8 cellular contexts compared by ENCODE assay signal in genomic region chr5:58891072-58891970, GRCh38.
DNase-seq lines count a peak whose midpoint lies in the region; ATAC-seq and TF ChIP-seq lines count a peak whose summit lies in the region.

No MANE protein-coding gene starts in this region.

- H3K4me3 Mint-ChIP-seq in activated naive CD4-positive, alpha-beta T cell treated with anti-CD3 and anti-CD28 coated beads for 36 hours = peak overlapping the region; percentile 57

- no peak for TF ChIP-seq EP300 in ovary (IDR thresholded peaks at IDR 0.05)

- H4K91ac ChIP-seq in IMR-90 (ENCODE audit: insufficient read depth, low read depth, low read length) = peak overlapping the region; percentile 64; the same call in 1 of the 2 replicates

- peak overlapping the region in 1 of 2 experiments; percentile 72; a peak in 2 of 4 replicates for H4K8ac ChIP-seq in IMR-90 (ENCODE audit: low read depth in 2 of 2, low read length in 2 of 2)

- 0 out of 2 replicates have a peak overlapping the region, but pooled peaks have one; percentile 27 for H3K14ac ChIP-seq in IMR-90 (replicated peaks; ENCODE audit: low read depth, low read length)

- TF ChIP-seq CTCF in IMR-90 (conservative IDR thresholded peaks at IDR 0.05; ENCODE audit: low read depth, low read length) = peak; percentile 71
- peak in 2 of 3 donors; percentile 65 to 68 for TF ChIP-seq CTCF in ovary (IDR thresholded peaks at IDR 0.05)
- TF ChIP-seq CTCF in tibial artery (IDR thresholded peaks at IDR 0.05) = peak; percentile 59 to 70

- H3K9me1 ChIP-seq in IMR-90 (ENCODE audit: insufficient read depth, low read length) = no peaks in the 10 kb centered on the region

- dilution Hi-C loops in IMR-90 (cut with HindIII; ENCODE audit: low sequenced_read_pairs, unreplicated experiment) = no loop called here

- in situ Hi-C loops in IMR-90 (cut with MboI; ENCODE audit: low sequenced_read_pairs) = loop anchor here (10.0 to 25.0 kb wide), 2 partner anchors 113 to 471 kb away; no protein-coding TSS in a partner anchor

- TF ChIP-seq POLR2A in IMR-90 (IDR thresholded peaks at IDR 0.05; ENCODE audit: low read depth, low read length) = no peak
- TF ChIP-seq POLR2A in ovary (IDR thresholded peaks at IDR 0.05) = no peak

- H3K36me3 ChIP-seq in IMR-90 (ENCODE audit: control insufficient read depth, insufficient read depth, low read length) (no peaks in the 10 kb centered on the region), ovary (no peaks in the 10 kb centered on the region), tibial artery (no peaks in the 10 kb centered on the region)

- H3K4me3 ChIP-seq in IMR-90 (ENCODE audit: insufficient read depth, low read depth, low read length) = no peak overlapping the region
- no peak overlapping the region for H3K4me3 ChIP-seq in ovary
- H3K4me3 ChIP-seq in tibial artery = peak overlapping the region; percentile 19 to 24

- H3K9me3 ChIP-seq in IMR-90 (ENCODE audit: control insufficient read depth, insufficient read depth, low read length) (no peaks in the 10 kb centered on the region), ovary (no peaks in the 10 kb centered on the region), tibial artery (no peaks in the 10 kb centered on the region)

- ATAC-seq in IMR-90 (ENCODE audit: low read depth) = peak; percentile 83

- peak overlapping the region; percentile 92 for H3K27ac Mint-ChIP-seq in activated naive CD4-positive, alpha-beta T cell treated with anti-CD3 and anti-CD28 coated beads for 36 hours

- CTCF ChIA-PET in IMR-90 (lab: Yijun Ruan, JAX) = interaction anchor here (0.6 to 2.4 kb wide), 8 partner anchors 20 to 849 kb away, joined by 3 to 9 read pairs (median 3); no protein-coding TSS in a partner anchor
- CTCF ChIA-PET in activated naive CD4-positive, alpha-beta T cell treated with anti-CD3 and anti-CD28 coated beads for 36 hours (lab: Charles Lee) = interaction anchor here (0.6 to 6.3 kb wide), 28 partner anchors 9 to 816 kb away, joined by 3 to 58 read pairs (median 4); no protein-coding TSS in a partner anchor

- no peaks in the 10 kb centered on the region for H3K79me1 ChIP-seq in IMR-90 (ENCODE audit: low read depth in 1 of 2, low read length in 2 of 2)

- H2BK5ac ChIP-seq in IMR-90 (ENCODE audit: low read depth, low read length, poor library complexity, severe bottlenecking) = no peak overlapping the region

- H2AFZ ChIP-seq in IMR-90 (replicated peaks; ENCODE audit: low read length, poor library complexity) = peak overlapping the region; percentile 80

- no peak overlapping the region for H2AK5ac ChIP-seq in IMR-90 (ENCODE audit: low read depth, low read length)

- H2BK15ac ChIP-seq in IMR-90 (ENCODE audit: low read depth, low read length) = no peak overlapping the region

- H3K56ac ChIP-seq in IMR-90 (ENCODE audit: extremely low read depth, insufficient read depth, low read length) = no peak overlapping the region

- POLR2A ChIA-PET in IMR-90 (lab: Charles Lee; ENCODE audit: unreplicated experiment) = no interaction called here

- H3K4ac ChIP-seq in IMR-90 (ENCODE audit: low read depth, low read length) = peak overlapping the region; percentile 4; the same call in 1 of the 2 replicates

- DNase-seq in SIG-M5 treated with dmso at 0.1 percent for 504 hours (lab: John Stamatoyannopoulos, UW; ENCODE audit: unreplicated experiment) = peak; percentile 60
- DNase-seq in SIG-M5 (lab: John Stamatoyannopoulos, UW) = no peak
- DNase-seq in IMR-90 = peak; percentile 81
- peak; percentile 87 for DNase-seq in SK-N-DZ (ENCODE audit: low spot score)
- peak; percentile 83 for DNase-seq in activated naive CD4-positive, alpha-beta T cell treated with anti-CD3 and anti-CD28 coated beads for 36 hours
- peak; percentile 65 for DNase-seq in globus pallidus (ENCODE audit: low spot score)
- DNase-seq in ovary = peak; percentile 74 to 89 (median 80)
- peak; percentile 78 to 90 for DNase-seq in tibial artery

- peak overlapping the region; percentile 1; the same call in 1 of the 2 replicates for H3K9ac ChIP-seq in IMR-90 (ENCODE audit: low read depth, low read length)

- H2BK20ac ChIP-seq in IMR-90 (ENCODE audit: low read depth, low read length) = no peak overlapping the region

- H2AK9ac ChIP-seq in IMR-90 (replicated peaks; ENCODE audit: low read depth, low read length, poor library complexity) = peak overlapping the region; percentile 35

- H3K36me3 Mint-ChIP-seq in activated naive CD4-positive, alpha-beta T cell treated with anti-CD3 and anti-CD28 coated beads for 36 hours (ENCODE audit: low read depth) = no peaks in the 10 kb centered on the region

- H3K4me1 ChIP-seq in IMR-90 (ENCODE audit: control insufficient read depth, insufficient read depth, low read length) (peaks cover 8% of the 10 kb centered on the region; the same call in 1 of the 2 replicates), ovary (ENCODE audit: insufficient read depth) (peaks cover 3% of the 10 kb centered on the region), tibial artery (peaks cover 0 to 55% (median 19%) of the 10 kb centered on the region in 4 donors)

- H3K18ac ChIP-seq in IMR-90 (ENCODE audit: low read depth, low read length) = peak overlapping the region; percentile 72; the same call in 1 of the 2 replicates

- no peaks in the 10 kb centered on the region for H4K20me1 ChIP-seq in IMR-90 (ENCODE audit: insufficient read depth, low read length)

- no peak overlapping the region for H2BK120ac ChIP-seq in IMR-90 (ENCODE audit: low read depth, low read length)

- no peaks in the 10 kb centered on the region for H3K9me3 Mint-ChIP-seq in activated naive CD4-positive, alpha-beta T cell treated with anti-CD3 and anti-CD28 coated beads for 36 hours

- H3K4me1 Mint-ChIP-seq in activated naive CD4-positive, alpha-beta T cell treated with anti-CD3 and anti-CD28 coated beads for 36 hours (ENCODE audit: low read depth) = peaks cover 33% of the 10 kb centered on the region

- H3K27ac ChIP-seq in IMR-90 (ENCODE audit: insufficient read depth, low read length) (peak overlapping the region; percentile 49; the same call in 1 of the 2 replicates), ovary (peak overlapping the region; percentile 74 to 82), tibial artery (peak overlapping the region; percentile 57 to 80)

- H3K23ac ChIP-seq in IMR-90 (ENCODE audit: low read depth, low read length) = no peak overlapping the region

- intact Hi-C loops in IMR-90 (cut with micrococcal nuclease) = loop anchor here (1.0 to 5.0 kb wide), 4 partner anchors 116 to 476 kb away; no protein-coding TSS in a partner anchor
- intact Hi-C loops in activated naive CD4-positive, alpha-beta T cell treated with anti-CD3 and anti-CD28 coated beads for 36 hours (cut with micrococcal nuclease) = loop anchor here (1.0 to 2.0 kb wide), 12 partner anchors 36 to 593 kb away; no protein-coding TSS in a partner anchor
- intact Hi-C loops in ovary (cut with DNase I) = loop anchor here in 2 of 4 donors (10.0 kb wide), 2 partner anchors 113 to 233 kb away; no protein-coding TSS in a partner anchor
- intact Hi-C loops in tibial artery (cut with DNase I; ENCODE audit: low total_unique reads) = loop anchor here (10.0 kb wide), 1 partner anchor 483 kb away; no protein-coding TSS in a partner anchor

- H3K27me3 ChIP-seq in IMR-90 (ENCODE audit: control insufficient read depth, insufficient read depth, low read length) = peaks cover 2% of the 10 kb centered on the region
- H3K27me3 ChIP-seq in ovary = no peaks in the 10 kb centered on the region
- H3K27me3 ChIP-seq in tibial artery = no peaks in the 10 kb centered on the region

- 0% methylated on average over 1 of the region's 18 CpGs; no CpG with 5 or more reads in 1 of the 2 experiments for WGBS in IMR-90 (ENCODE audit: extremely low coverage in 2 of 2, insufficient read length in 1 of 2), 2 experiments
- 5 to 8% (median 6%) methylated on average over 18 of the region's 18 CpGs for WGBS in ovary, 3 donors

- H4K5ac ChIP-seq in IMR-90 (ENCODE audit: low read depth, low read length) = no peak overlapping the region; the same call in 1 of the 2 replicates

- TF ChIP-seq RAD21 in IMR-90 (IDR thresholded peaks at IDR 0.05; ENCODE audit: low read length) = peak; percentile 63

- no peaks in the 10 kb centered on the region for H3K27me3 Mint-ChIP-seq in activated naive CD4-positive, alpha-beta T cell treated with anti-CD3 and anti-CD28 coated beads for 36 hours (ENCODE audit: low read depth)

- H3K4me2 ChIP-seq in IMR-90 (ENCODE audit: low read depth, low read length) = peak overlapping the region; percentile 34

- no TSS peak for BruUV-seq in IMR-90 (replicated peaks; lab: Mats Ljungman, UMichigan)

TF ChIP-seq in IMR-90, 13 proteins besides CTCF, POLR2A, EP300 and RAD21:
- TF ChIP-seq SMC3 (IDR thresholded peaks at IDR 0.05; ENCODE audit: low read depth, low read length) (peak; percentile 76), MAZ (IDR thresholded peaks at IDR 0.05; ENCODE audit: borderline replicate concordance, low read depth, low read length) (0 out of 2 replicates have a peak, but pooled peaks have one; percentile 23), BHLHE40 (IDR thresholded peaks at IDR 0.05; ENCODE audit: low read depth, low read length) (peak; percentile 35; the same call in 1 of the 2 replicates), MAFK (IDR thresholded peaks at IDR 0.05; ENCODE audit: low read depth, low read length) (no peak)

Comparison
In these comparisons a context has a peak if more than half of its experiments do, and no peak if none do; other contexts are left out.
1. H3K4me3 ChIP-seq: peak in tibial artery (2 of 2); none in IMR-90 (single experiment) and ovary (single experiment).
2. Peak in every context shown above with its lines, with median percentiles within 50 percentile points of each other: H3K27ac ChIP-seq and CTCF ChIP-seq.